ENCODE assay signal across 27 cellular contexts in the genomic region with DNA sequence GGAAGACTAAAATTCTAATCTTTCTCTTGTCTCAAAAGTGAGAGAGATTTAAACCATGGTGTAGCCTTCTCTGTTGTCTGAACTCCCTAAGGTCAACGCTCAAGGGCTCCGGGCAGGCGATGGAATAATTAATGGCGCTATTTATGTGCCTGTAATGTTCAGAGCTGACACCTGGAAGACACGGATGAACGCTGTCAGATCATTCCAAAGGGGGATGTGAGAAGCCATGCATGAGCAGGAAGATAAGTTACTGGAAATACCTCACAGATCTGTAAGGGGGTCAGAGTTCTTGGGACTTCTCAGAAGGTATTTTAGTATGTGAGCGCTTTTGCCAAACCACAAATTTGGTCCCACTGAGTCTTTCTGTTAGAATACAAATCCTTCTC.
DNase-seq lines count a peak whose midpoint lies in the region; ATAC-seq and TF ChIP-seq lines count a peak whose summit lies in the region.
"Had no signal": no experiment of that assay in that cellular context is flagged by ENCODE, and none has a peak within 500 bp of the region (broad histone marks: within the 10 kb centered on the region; RNA-seq: fewer than 3 reads in every experiment).

No MANE protein-coding gene starts in this region.

- H4K20me1 ChIP-seq in hepatocyte (ENCODE audit: insufficient read depth, poor library complexity, severe bottlenecking), result no peaks in the 10 kb centered on the region

- TF ChIP-seq POLR2A in esophagus squamous epithelium (IDR thresholded peaks at IDR 0.05), result no peak

- DNase-seq in NCI-H1417 (lab: John Stamatoyannopoulos, UW) (peak in 2 of 3 experiments; percentile 44 to 69), NCI-H1417 treated with DMSO at 0.1 percent for 48 hours (lab: John Stamatoyannopoulos, UW) (no peak), hepatocyte (ENCODE audit: low spot score) (no peak), renal cortical epithelial cell (ENCODE audit: low read depth) (peak; percentile 89), esophagus squamous epithelium (lab: John Stamatoyannopoulos, UW) (no peak)
- DNase-seq in stimulated activated naive CD4-positive, alpha-beta T cell treated with Interleukin-2 at 50 U/mL for 16 hours (lab: John Stamatoyannopoulos, UW), result no peak
- DNase-seq: activated CD4-positive, alpha-beta memory T cell treated with anti-CD3 and anti-CD28 coated beads for 36 hours; activated CD4-positive, alpha-beta T cell treated with anti-CD3 and anti-CD28 coated beads for 1 hour; activated naive CD4-positive, alpha-beta T cell treated with Interleukin-2 at 50 U/mL for 16 hours; COR-L47; DND-41; foreskin melanocyte; GF-D8; Kasumi-1; mesendoderm; NCI-H1436 treated with DMSO at 0.1 percent for 48 hours; Peyer's patch; SIG-M5; stimulated activated naive CD8-positive, alpha-beta T cell treated with anti-CD3 and anti-CD28 coated beads, Interleukin-15, Interleukin-2, amounts not matched to agents 100 U/mL and 50 U/mL, for 24 hours had no signal

- no peaks in the 10 kb centered on the region for H3K9me2 ChIP-seq in hepatocyte (replicated peaks; ENCODE audit: insufficient read depth)

- WGBS in hepatocyte (ENCODE audit: low lambda C conversion rate, missing lambda C conversion rate), result 63% methylated on average over 7 of the region's 7 CpGs
- WGBS in esophagus squamous epithelium, 2 donors, result 54 to 66% methylated on average over 6 to 7 of the region's 7 CpGs

- TF ChIP-seq CTCF in VCaP (conservative IDR thresholded peaks at IDR 0.05) (no peak), hepatocyte (IDR thresholded peaks at IDR 0.05; ENCODE audit: poor library complexity) (no peak), esophagus squamous epithelium (IDR thresholded peaks at IDR 0.05) (no peak)

- intact Hi-C loops in esophagus squamous epithelium (cut with DNase I), result no loop called here

- H3K4me1 ChIP-seq in hepatocyte (ENCODE audit: insufficient read depth) (no peaks in the 10 kb centered on the region), esophagus squamous epithelium (peaks cover 0 to 12% (median 0%) of the 10 kb centered on the region in 3 donors)
- H3K4me1 ChIP-seq: Peyer's patch had no signal

- H3K27me3 ChIP-seq in hepatocyte, result no peaks in the 10 kb centered on the region
- no peaks in the 10 kb centered on the region for H3K27me3 ChIP-seq in esophagus squamous epithelium
- H3K27me3 ChIP-seq: neutrophil, Peyer's patch had no signal

- no peak for ATAC-seq in GM21576 (IDR thresholded peaks at IDR 0.05; ENCODE audit: unreplicated experiment)
- ATAC-seq: HCT116; left lobe of liver; stimulated activated naive CD8-positive, alpha-beta T cell treated with anti-CD3 and anti-CD28 coated beads, Interleukin-15, Interleukin-2, amounts not matched to agents 100 U/mL and 50 U/mL, for 24 hours had no signal

- H3K27ac ChIP-seq in VCaP, result peak overlapping the region; percentile 41
- peak overlapping the region; percentile 77 for H3K27ac ChIP-seq in hepatocyte
- peak overlapping the region in 1 of 4 donors; percentile 13 for H3K27ac ChIP-seq in esophagus squamous epithelium
- H3K27ac ChIP-seq: 22Rv1, C4-2B, neutrophil, Peyer's patch had no signal

- no peak overlapping the region for H3K4me2 ChIP-seq in hepatocyte

- H3K9me3 ChIP-seq in hepatocyte (ENCODE audit: low read depth) (no peaks in the 10 kb centered on the region), esophagus squamous epithelium (no peaks in the 10 kb centered on the region)
- H3K9me3 ChIP-seq: neutrophil, Peyer's patch, prostate gland had no signal

- no peak overlapping the region for H2AFZ ChIP-seq in hepatocyte

- no peak overlapping the region for H3K4me3 ChIP-seq in hepatocyte
- no peak overlapping the region for H3K4me3 ChIP-seq in esophagus squamous epithelium
- H3K4me3 ChIP-seq: Peyer's patch, prostate gland had no signal

- H3K79me2 ChIP-seq in hepatocyte, result no peaks in the 10 kb centered on the region

- H3K36me3 ChIP-seq in hepatocyte (replicated peaks; ENCODE audit: insufficient read depth, low read depth) (no peaks in the 10 kb centered on the region), esophagus squamous epithelium (no peaks in the 10 kb centered on the region)
- H3K36me3 ChIP-seq: neutrophil, Peyer's patch, prostate gland had no signal

Comparison
In these comparisons a context has a peak if more than half of its experiments do, and no peak if none do; other contexts are left out.
1. DNase-seq: peak in NCI-H1417 (2 of 3) and renal cortical epithelial cell (single experiment); none in NCI-H1417 treated with DMSO at 0.1 percent for 48 hours (single experiment), hepatocyte (single experiment), esophagus squamous epithelium (single experiment) and stimulated activated naive CD4-positive, alpha-beta T cell treated with Interleukin-2 at 50 U/mL for 16 hours (single experiment).